16 cellular contexts compared by ENCODE assay signal in the genomic region with DNA sequence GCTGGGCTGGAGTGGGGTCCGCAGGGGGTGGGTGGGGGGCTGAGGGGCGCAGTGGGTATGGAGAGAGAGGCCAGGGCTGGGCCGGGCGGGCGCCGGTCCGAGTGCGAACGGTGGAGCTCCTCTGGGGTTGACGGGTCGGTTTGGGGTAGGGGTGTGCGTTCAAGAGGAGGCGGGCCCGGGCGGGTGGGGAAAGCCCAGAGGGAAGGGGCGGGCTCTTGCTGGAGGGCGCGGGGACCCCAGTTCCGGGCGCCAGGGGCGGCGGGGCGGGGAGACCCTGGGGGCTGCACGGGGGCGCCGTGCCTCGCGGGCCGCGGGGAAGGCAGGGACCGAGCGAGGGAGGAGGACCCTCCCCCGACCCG. TPM values are rescaled to one million over a fixed set of nuclear protein-coding genes. Genes with fewer than 3 reads are reported as not detected.
A peak's percentile ranks its signal among the peaks of the same experiment; 100 is the strongest.
DNase-seq lines count a peak whose midpoint lies in the region; ATAC-seq and TF ChIP-seq lines count a peak whose summit lies in the region.
"Had no signal": no experiment of that assay in that cellular context is flagged by ENCODE, and none has a peak within 500 bp of the region (broad histone marks: within the 10 kb centered on the region; RNA-seq: fewer than 3 reads in every experiment).

No MANE protein-coding gene starts in this region.

- peaks cover 0 to 9% (median 0%) of the 10 kb centered on the region in 11 experiments; a peak in 6 of 22 replicates for H3K9me3 ChIP-seq in BLaER1 treated with 17β-estradiol and CSF1 and Interleukin-3, amounts not matched to agents 10 nM and 100 nM (replicated peaks in 1 of 11)
- no peaks in the 10 kb centered on the region for H3K9me3 ChIP-seq in mammary epithelial cell (replicated peaks; ENCODE audit: insufficient read depth, low read length)

- POLR2A ChIA-PET in naive thymus-derived CD8-positive, alpha-beta T cell (lab: Charles Lee) = no interaction called here
- POLR2A ChIA-PET in activated CD4-positive, alpha-beta T cell treated with anti-CD3 and anti-CD28 coated beads for 36 hours (lab: Charles Lee) = interaction anchor here (0.7 kb wide), 1 partner anchor 32 kb away, joined by 4 read pairs; no protein-coding TSS in a partner anchor

- peaks cover 8 to 16% (median 13%) of the 10 kb centered on the region in 10 experiments; a peak in 19 of 20 replicates for H3K4me1 ChIP-seq in BLaER1 treated with 17β-estradiol and CSF1 and Interleukin-3, amounts not matched to agents 10 nM and 100 nM
- peaks cover 30% of the 10 kb centered on the region for H3K4me1 ChIP-seq in mammary epithelial cell (ENCODE audit: insufficient read depth, low read length)

- peaks cover 10 to 27% (median 21%) of the 10 kb centered on the region in 11 experiments; a peak in 18 of 22 replicates for H3K36me3 ChIP-seq in BLaER1 treated with 17β-estradiol and CSF1 and Interleukin-3, amounts not matched to agents 10 nM and 100 nM
- H3K36me3 ChIP-seq in H7 (replicated peaks; ENCODE audit: control insufficient read depth, insufficient read depth, low read length) (no peaks in the 10 kb centered on the region; the same call in 1 of the 2 replicates), mammary epithelial cell (ENCODE audit: insufficient read depth, low read length) (no peaks in the 10 kb centered on the region)

- peak overlapping the region in 4 of 10 donors; percentile 67 to 81 (median 74) for H3K4me3 Mint-ChIP-seq in naive thymus-derived CD8-positive, alpha-beta T cell
- H3K4me3 Mint-ChIP-seq in activated CD4-positive, alpha-beta T cell treated with anti-CD3 and anti-CD28 coated beads for 36 hours = no peak overlapping the region

- H3K4me2 ChIP-seq in BLaER1 treated with 17β-estradiol and CSF1 and Interleukin-3, amounts not matched to agents 10 nM and 100 nM = peak overlapping the region; percentile 80 to 96 (median 90)
- H3K4me2 ChIP-seq in mammary epithelial cell (ENCODE audit: insufficient read depth, low read depth, low read length) = peak overlapping the region; percentile 71

- H3K79me2 ChIP-seq in mammary epithelial cell (ENCODE audit: insufficient read depth, low read length) = no peaks in the 10 kb centered on the region

- peaks cover 0 to 57% (median 38%) of the 10 kb centered on the region in 11 experiments; a peak in 20 of 22 replicates for H4K20me1 ChIP-seq in BLaER1 treated with 17β-estradiol and CSF1 and Interleukin-3, amounts not matched to agents 10 nM and 100 nM
- H4K20me1 ChIP-seq in mammary epithelial cell (ENCODE audit: insufficient read depth, low read length) = peaks cover 3% of the 10 kb centered on the region

- no TSS peak for BruUV-seq in mammary epithelial cell (replicated peaks; lab: Mats Ljungman, UMichigan)

- dilution Hi-C loops in mammary epithelial cell (cut with HindIII; ENCODE audit: low sequenced_read_pairs) = no loop called here

- TF ChIP-seq CTCF in mammary epithelial cell (conservative IDR thresholded peaks at IDR 0.05 in 1 of 2, IDR thresholded peaks at IDR 0.05 in 1 of 2; ENCODE audit: extremely low read depth in 1 of 2, insufficient read depth in 1 of 2, low read depth in 1 of 2, low read length in 2 of 2) (no peak), GM10266 (IDR thresholded peaks at IDR 0.05; ENCODE audit: control insufficient read depth, insufficient read depth, low read depth, missing control alignments) (no peak)

- H3K27me3 ChIP-seq in BLaER1 treated with 17β-estradiol and CSF1 and Interleukin-3, amounts not matched to agents 10 nM and 100 nM = peaks cover 60 to 82% (median 76%) of the 10 kb centered on the region in 11 experiments
- peaks cover 59% of the 10 kb centered on the region for H3K27me3 ChIP-seq in H7 (ENCODE audit: control insufficient read depth, insufficient read depth, low read length)
- H3K27me3 ChIP-seq in mammary epithelial cell (ENCODE audit: insufficient read depth, low read length) = peaks cover 12% of the 10 kb centered on the region

- H3K27me3 Mint-ChIP-seq in naive thymus-derived CD8-positive, alpha-beta T cell = peaks cover 5 to 31% (median 21%) of the 10 kb centered on the region in 5 donors
- peaks cover 23% of the 10 kb centered on the region for H3K27me3 Mint-ChIP-seq in activated CD4-positive, alpha-beta T cell treated with anti-CD3 and anti-CD28 coated beads for 36 hours

- intact Hi-C loops in mammary epithelial cell (cut with micrococcal nuclease) = loop anchor here (5.0 kb wide), 1 partner anchor 799 kb away; no protein-coding TSS in a partner anchor
- intact Hi-C loops in activated CD4-positive, alpha-beta T cell treated with anti-CD3 and anti-CD28 coated beads for 36 hours (cut with DNase I, micrococcal nuclease) = loop anchor here in 1 of 2 experiments (5.0 kb wide), 1 partner anchor 44 kb away; a partner anchor contains a TSS

- in situ Hi-C loops in mammary epithelial cell (cut with MboI; ENCODE audit: low sequenced_read_pairs in 2 of 2) = no loop called here

- H3K27ac ChIP-seq in BLaER1 treated with 17β-estradiol and CSF1 and Interleukin-3, amounts not matched to agents 10 nM and 100 nM = no peak overlapping the region
- no peak overlapping the region for H3K27ac ChIP-seq in mammary epithelial cell (ENCODE audit: insufficient read depth, low read depth, low read length)

- H3K4me1 Mint-ChIP-seq in naive thymus-derived CD8-positive, alpha-beta T cell = peaks cover 14 to 25% (median 18%) of the 10 kb centered on the region in 4 donors
- peaks cover 8% of the 10 kb centered on the region for H3K4me1 Mint-ChIP-seq in activated CD4-positive, alpha-beta T cell treated with anti-CD3 and anti-CD28 coated beads for 36 hours

- H3K9me3 Mint-ChIP-seq in naive thymus-derived CD8-positive, alpha-beta T cell = peaks cover 0 to 2% (median 0%) of the 10 kb centered on the region in 9 donors
- no peaks in the 10 kb centered on the region for H3K9me3 Mint-ChIP-seq in activated CD4-positive, alpha-beta T cell treated with anti-CD3 and anti-CD28 coated beads for 36 hours (ENCODE audit: low read depth)
- H3K9me3 Mint-ChIP-seq: activated CD4-positive, alpha-beta memory T cell treated with anti-CD3 and anti-CD28 coated beads for 36 hours had no signal

- peak overlapping the region in 1 of 10 donors; percentile 76 for H3K27ac Mint-ChIP-seq in naive thymus-derived CD8-positive, alpha-beta T cell
- H3K27ac Mint-ChIP-seq in activated CD4-positive, alpha-beta T cell treated with anti-CD3 and anti-CD28 coated beads for 36 hours = no peak overlapping the region
- H3K27ac Mint-ChIP-seq: activated CD4-positive, alpha-beta memory T cell treated with anti-CD3 and anti-CD28 coated beads for 36 hours had no signal

- peak overlapping the region in 5 of 11 experiments; percentile 28 to 63 (median 46); a peak in 7 of 22 replicates for H3K9ac ChIP-seq in BLaER1 treated with 17β-estradiol and CSF1 and Interleukin-3, amounts not matched to agents 10 nM and 100 nM
- no peak overlapping the region for H3K9ac ChIP-seq in mammary epithelial cell (ENCODE audit: insufficient read depth, low read length)

- H2AFZ ChIP-seq in mammary epithelial cell (ENCODE audit: low read depth, low read length) = no peak overlapping the region

- ATAC-seq in naive thymus-derived CD8-positive, alpha-beta T cell = peak; percentile 23 to 41
- no peak for ATAC-seq in activated CD4-positive, alpha-beta T cell treated with anti-CD3 and anti-CD28 coated beads for 36 hours

- no CpG with 5 or more reads among the region's 34 CpGs for WGBS in mammary epithelial cell (ENCODE audit: low coverage, missing lambda C conversion rate)

- H3K36me3 Mint-ChIP-seq in naive thymus-derived CD8-positive, alpha-beta T cell = peaks cover 0 to 17% (median 3%) of the 10 kb centered on the region in 3 donors
- H3K36me3 Mint-ChIP-seq in activated CD4-positive, alpha-beta T cell treated with anti-CD3 and anti-CD28 coated beads for 36 hours (ENCODE audit: low read depth) = peaks cover 3% of the 10 kb centered on the region

- peak; percentile 91 for DNase-seq in H7
- no peak for DNase-seq in mammary epithelial cell
- DNase-seq in naive thymus-derived CD8-positive, alpha-beta T cell = peak in 2 of 10 donors; percentile 20 to 24
- DNase-seq in NCI-H1930 (lab: John Stamatoyannopoulos, UW) = no peak
- no peak for DNase-seq in C1 segment of cervical spinal cord (lab: John Stamatoyannopoulos, UW)
- DNase-seq in activated CD4-positive, alpha-beta T cell treated with anti-CD3 and anti-CD28 coated beads for 36 hours = no peak
- DNase-seq in GM10266 (ENCODE audit: extremely low spot score) = no peak
- DNase-seq: activated CD4-positive, alpha-beta memory T cell treated with anti-CD3 and anti-CD28 coated beads for 36 hours; activated naive CD4-positive, alpha-beta T cell treated with Interleukin-2 at 50 U/mL for 16 hours; stimulated activated CD4-positive, alpha-beta T cell treated with anti-CD3 and anti-CD28 coated beads, Interleukin-2, amount 100 ng/mL, for 48 hours had no signal

- peak overlapping the region; percentile 26 to 63 (median 54); a peak in 18 of 20 replicates for H3K4me3 ChIP-seq in BLaER1 treated with 17β-estradiol and CSF1 and Interleukin-3, amounts not matched to agents 10 nM and 100 nM
- peak overlapping the region; percentile 28; the same call in 1 of the 2 replicates for H3K4me3 ChIP-seq in H7 (ENCODE audit: insufficient read depth, low read depth, low read length)
- H3K4me3 ChIP-seq in mammary epithelial cell (replicated peaks in 1 of 3; ENCODE audit: insufficient read depth in 1 of 3, low read depth in 2 of 3, low read length in 3 of 3) = no peak overlapping the region

- CTCF ChIA-PET in mammary epithelial cell (lab: Charles Lee; ENCODE audit: low non-redundant PET) = no interaction called here
- CTCF ChIA-PET in activated CD4-positive, alpha-beta T cell treated with anti-CD3 and anti-CD28 coated beads for 36 hours (lab: Charles Lee) = no interaction called here

RNA-seq across cellular contexts. Expression of a gene that starts 8.0 kb away (rescaled TPM):
- 0.04 and 0.07 TPM in 2 replicates for total RNA-seq in H7 (2014; rRNA removed; shearing (Covaris generic))
- under 1 TPM in 1 of 2 donors, not detected in 1; 0.05 TPM for total RNA-seq in mammary epithelial cell
- polyA plus RNA-seq in mammary epithelial cell = not detected
- polyA minus RNA-seq in mammary epithelial cell = not detected
- total RNA-seq in naive thymus-derived CD8-positive, alpha-beta T cell = not detected
- not detected for polyA plus RNA-seq in naive thymus-derived CD8-positive, alpha-beta T cell
- total RNA-seq in activated CD4-positive, alpha-beta T cell treated with anti-CD3 and anti-CD28 coated beads for 36 hours = not detected
- total RNA-seq: activated CD4-positive, alpha-beta memory T cell treated with anti-CD3 and anti-CD28 coated beads for 36 hours; fibroblast of lung; mononuclear cell; T-helper 1 cell treated with Interleukin-12 subunit alpha and Interleukin-12 subunit beta and Interleukin-4 antibody, amounts not matched to agents 30 ng/mL and 1 ng/mL, for 36 hours had no signal
- polyA plus RNA-seq: fibroblast of lung had no signal

RNA-seq across cellular contexts. Expression of a gene that starts 10.3 kb away (rescaled TPM):
- total RNA-seq in H7 (2014; rRNA removed; shearing (Covaris generic)) = 178 and 185 TPM in 2 replicates
- total RNA-seq in mammary epithelial cell = 10 to 100 TPM; 38.9 to 65.0 TPM
- polyA plus RNA-seq in mammary epithelial cell = 55.7 TPM
- polyA minus RNA-seq in mammary epithelial cell = 17.0 TPM
- total RNA-seq in naive thymus-derived CD8-positive, alpha-beta T cell = 10 to 100 TPM; 10.5 to 11.0 TPM
- polyA plus RNA-seq in naive thymus-derived CD8-positive, alpha-beta T cell = 10 to 100 TPM; 30.5 to 35.6 (median 34.2) TPM
- total RNA-seq in activated CD4-positive, alpha-beta T cell treated with anti-CD3 and anti-CD28 coated beads for 36 hours = 10 to 100 TPM; 24.3 to 28.0 TPM

RNA-seq across cellular contexts. Expression of a gene that starts 13.4 kb away (rescaled TPM):
- 1.6 and 3.7 TPM in 2 replicates for total RNA-seq in H7 (2014; rRNA removed; shearing (Covaris generic))
- not detected for total RNA-seq in mammary epithelial cell
- not detected for polyA plus RNA-seq in mammary epithelial cell
- polyA minus RNA-seq in mammary epithelial cell = not detected
- total RNA-seq in naive thymus-derived CD8-positive, alpha-beta T cell = not detected
- not detected for polyA plus RNA-seq in naive thymus-derived CD8-positive, alpha-beta T cell
- not detected for total RNA-seq in activated CD4-positive, alpha-beta T cell treated with anti-CD3 and anti-CD28 coated beads for 36 hours
- total RNA-seq: activated CD4-positive, alpha-beta memory T cell treated with anti-CD3 and anti-CD28 coated beads for 36 hours; cerebellum; fibroblast of lung; LHCN-M2; mononuclear cell; T-helper 1 cell treated with Interleukin-12 subunit alpha and Interleukin-12 subunit beta and Interleukin-4 antibody, amounts not matched to agents 30 ng/mL and 1 ng/mL, for 36 hours had no signal
- polyA plus RNA-seq: fibroblast of lung had no signal

RNA-seq across cellular contexts. Expression of a gene that starts 25.3 kb away (rescaled TPM):
- total RNA-seq in H7 (2014; rRNA removed; shearing (Covaris generic)) = 5.8 and 8.1 TPM in 2 replicates
- 1 to 10 TPM; 2.7 to 10.0 TPM for total RNA-seq in mammary epithelial cell
- 1.7 TPM for polyA plus RNA-seq in mammary epithelial cell
- 0.62 TPM for polyA minus RNA-seq in mammary epithelial cell
- total RNA-seq in naive thymus-derived CD8-positive, alpha-beta T cell = 10 to 100 TPM; 13.2 to 15.6 TPM
- under 1 TPM; 0.26 to 0.42 (median 0.32) TPM for polyA plus RNA-seq in naive thymus-derived CD8-positive, alpha-beta T cell
- 1 to 10 TPM; 5.6 to 6.8 TPM for total RNA-seq in activated CD4-positive, alpha-beta T cell treated with anti-CD3 and anti-CD28 coated beads for 36 hours

RNA-seq across cellular contexts. Expression of a gene that starts 33.8 kb away (rescaled TPM):
- total RNA-seq in H7 (2014; rRNA removed; shearing (Covaris generic)) = 56.0 and 71.2 TPM in 2 replicates
- total RNA-seq in mammary epithelial cell = 10 to 100 TPM in 1 of 2 donors, 1 to 10 TPM in 1; 5.0 to 26.3 TPM
- 11.4 TPM for polyA plus RNA-seq in mammary epithelial cell
- polyA minus RNA-seq in mammary epithelial cell = 1.4 TPM
- 10 to 100 TPM in 1 of 2 experiments, 1 to 10 TPM in 1; 8.0 to 10.4 TPM for total RNA-seq in naive thymus-derived CD8-positive, alpha-beta T cell
- 1 to 10 TPM; 4.1 to 8.8 (median 7.7) TPM for polyA plus RNA-seq in naive thymus-derived CD8-positive, alpha-beta T cell
- 10 to 100 TPM in 1 of 2 experiments, 1 to 10 TPM in 1; 8.2 to 14.8 TPM for total RNA-seq in activated CD4-positive, alpha-beta T cell treated with anti-CD3 and anti-CD28 coated beads for 36 hours

Comparison
In these comparisons a context has a peak if more than half of its experiments do, and no peak if none do; other contexts are left out.
1. H3K4me3 ChIP-seq: peak in BLaER1 treated with 17β-estradiol and CSF1 and Interleukin-3, amounts not matched to agents 10 nM and 100 nM (10 of 10) and H7 (single experiment); none in mammary epithelial cell (0 of 3).